10 cellular contexts compared by ENCODE assay signal in the genomic region with DNA sequence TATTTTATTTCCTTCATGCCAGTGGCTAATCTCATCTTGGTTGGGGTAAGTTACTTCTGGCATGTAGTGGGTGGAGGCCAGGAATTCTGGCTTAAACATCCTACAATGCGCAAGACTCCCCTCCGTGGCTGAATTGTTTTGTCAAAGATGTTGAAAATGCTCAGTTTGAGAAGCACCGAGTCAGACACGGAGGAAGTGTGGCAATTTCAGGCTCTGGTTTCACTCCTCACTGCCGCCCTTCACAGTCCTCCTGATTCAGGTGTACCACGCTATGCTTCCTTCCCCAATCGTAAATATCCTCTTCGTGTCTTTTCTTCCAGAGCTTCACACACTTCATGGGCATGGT.
DNase-seq lines count a peak whose midpoint lies in the region; ATAC-seq, FAIRE-seq and TF ChIP-seq lines count a peak whose summit lies in the region.
"Had no signal": no experiment of that assay in that cellular context is flagged by ENCODE, and none has a peak within 500 bp of the region (broad histone marks: within the 10 kb centered on the region; RNA-seq: fewer than 3 reads in every experiment).

No MANE protein-coding gene starts in this region.

- in situ Hi-C loops in GM12878 (cut with MboI) = no loop called here

- no peaks in the 10 kb centered on the region for H3K79me2 ChIP-seq in GM12878 (ENCODE audit: control insufficient read depth, insufficient read depth, low read length)

- no peaks in the 10 kb centered on the region for H3K27me3 ChIP-seq in GM12878 (replicated peaks in 1 of 2; ENCODE audit: control insufficient read depth in 2 of 2, insufficient read depth in 2 of 2, low read length in 1 of 2)

- RAD21 ChIA-PET in GM12878 (lab: Charles Lee; ENCODE audit: unreplicated experiment) = interaction anchor here (0.9 to 2.1 kb wide), 3 partner anchors 50 to 570 kb away, joined by 3 to 5 read pairs (median 3); no protein-coding TSS in a partner anchor

- no peaks in the 10 kb centered on the region for H3K36me3 Mint-ChIP-seq in activated CD4-positive, alpha-beta T cell treated with anti-CD3 and anti-CD28 coated beads, Interleukin-2, amount 10 ng/mL, durations not matched to agents 24 days and 14 days (ENCODE audit: low read depth)
- H3K36me3 Mint-ChIP-seq: natural killer cell had no signal

- H3K4me2 ChIP-seq in GM12878 (ENCODE audit: control insufficient read depth, insufficient read depth) = peak overlapping the region; percentile 86

- peaks cover 7% of the 10 kb centered on the region for H3K4me1 Mint-ChIP-seq in activated CD4-positive, alpha-beta T cell treated with anti-CD3 and anti-CD28 coated beads, Interleukin-2, amount 10 ng/mL, durations not matched to agents 24 days and 14 days
- H3K4me1 Mint-ChIP-seq: natural killer cell had no signal

- TF ChIP-seq CTCF in GM12878 (IDR thresholded peaks at IDR 0.05 in 2 of 3, conservative IDR thresholded peaks at IDR 0.05 in 1 of 3; ENCODE audit: control insufficient read depth in 2 of 3, extremely low read depth in 1 of 3, insufficient read depth in 1 of 3, low read depth in 3 of 3, low read length in 3 of 3) = no peak

- ATAC-seq in HG03442 (IDR thresholded peaks at IDR 0.05; ENCODE audit: unreplicated experiment) (peak; percentile 66), GM12878 (peak; percentile 84), HG02840 (IDR thresholded peaks at IDR 0.05; ENCODE audit: low FRiP score, unreplicated experiment) (no peak)
- ATAC-seq in stimulated activated naive CD8-positive, alpha-beta T cell treated with anti-CD3 and anti-CD28 coated beads, Interleukin-15, Interleukin-2, amounts not matched to agents 100 U/mL and 50 U/mL, for 24 hours = peak; percentile 28

- peak; percentile 59 for DNase-seq in activated CD4-positive, alpha-beta T cell treated with anti-CD3 and anti-CD28 coated beads, Interleukin-2, amount 10 ng/mL, durations not matched to agents 24 days and 14 days
- no peak for DNase-seq in activated CD4-positive, alpha-beta T cell treated with anti-CD3 and anti-CD28 coated beads, Interleukin-2, amount 50 U/mL, for 4 hours
- DNase-seq in GM12878 (ENCODE audit: low read depth, low spot score) (no peak), NCI-H748 treated with DMSO at 0.1 percent for 48 hours (lab: John Stamatoyannopoulos, UW) (no peak), inferior parietal cortex (ENCODE audit: extremely low spot score) (no peak)
- no peak for DNase-seq in stimulated activated naive CD8-positive, alpha-beta T cell treated with anti-CD3 and anti-CD28 coated beads, Interleukin-15, Interleukin-2, amounts not matched to agents 100 U/mL and 50 U/mL, for 24 hours
- DNase-seq: natural killer cell, NCI-H1694 had no signal

- TF ChIP-seq POLR2A in GM12878 (IDR thresholded peaks at IDR 0.05; ENCODE audit: low read depth, low read length) = no peak

- POLR2A ChIA-PET in GM12878 (lab: Charles Lee) = interaction anchor here (0.6 to 2.1 kb wide), 2 partner anchors 23 to 450 kb away, joined by 6 to 7 read pairs; no protein-coding TSS in a partner anchor

- H3K4me3 Mint-ChIP-seq in activated CD4-positive, alpha-beta T cell treated with anti-CD3 and anti-CD28 coated beads, Interleukin-2, amount 10 ng/mL, durations not matched to agents 24 days and 14 days = no peak overlapping the region
- H3K4me3 Mint-ChIP-seq: natural killer cell had no signal

- peak overlapping the region; percentile 85 for H3K27ac ChIP-seq in GM12878 (ENCODE audit: control insufficient read depth, insufficient read depth)

- CTCF ChIA-PET in GM12878 (lab: Yijun Ruan, JAX) = interaction anchor here (1.0 to 2.0 kb wide), 4 partner anchors 79 to 600 kb away, joined by 3 to 6 read pairs (median 4); no protein-coding TSS in a partner anchor

- H3K9me3 ChIP-seq in GM12878 (replicated peaks; ENCODE audit: control insufficient read depth, insufficient read depth, low read length) = no peaks in the 10 kb centered on the region

- H2AFZ ChIP-seq in GM12878 (ENCODE audit: control insufficient read depth, low read depth, low read length) = peak overlapping the region; percentile 71

- H3K4me3 ChIP-seq in GM12878 = peak overlapping the region; percentile 46; the same call in 1 of the 2 replicates

- H3K4me1 ChIP-seq in GM12878 (ENCODE audit: control insufficient read depth, insufficient read depth, low read length) = peaks cover 14% of the 10 kb centered on the region

- H3K27me3 Mint-ChIP-seq in activated CD4-positive, alpha-beta T cell treated with anti-CD3 and anti-CD28 coated beads, Interleukin-2, amount 10 ng/mL, durations not matched to agents 24 days and 14 days = peaks cover 14% of the 10 kb centered on the region

- SMC1A ChIA-PET in GM12878 (lab: Charles Lee; ENCODE audit: uncharacterized antibody, unreplicated experiment) = interaction anchor here (0.6 to 2.8 kb wide), 9 partner anchors 10 to 281 kb away, joined by 3 to 12 read pairs (median 4); no protein-coding TSS in a partner anchor

- no peak for TF ChIP-seq RAD21 in GM12878 (IDR thresholded peaks at IDR 0.05; ENCODE audit: insufficient read depth, low read depth, low read length)

- intact Hi-C loops in activated CD4-positive, alpha-beta T cell treated with anti-CD3 and anti-CD28 coated beads, Interleukin-2, amount 10 ng/mL, durations not matched to agents 24 days and 14 days (cut with micrococcal nuclease) = no loop called here
- intact Hi-C loops in GM12878 (cut with micrococcal nuclease; ENCODE audit: unreplicated experiment) = no loop called here

- H4K20me1 ChIP-seq in GM12878 (ENCODE audit: control insufficient read depth, insufficient read depth) = no peaks in the 10 kb centered on the region

- TF ChIP-seq EP300 in GM12878 (IDR thresholded peaks at IDR 0.05; ENCODE audit: borderline replicate concordance in 1 of 2, control insufficient read depth in 1 of 2, low read depth in 2 of 2, low read length in 2 of 2) = no peak

- H3K9me3 Mint-ChIP-seq in activated CD4-positive, alpha-beta T cell treated with anti-CD3 and anti-CD28 coated beads, Interleukin-2, amount 10 ng/mL, durations not matched to agents 24 days and 14 days = no peaks in the 10 kb centered on the region
- H3K9me3 Mint-ChIP-seq: natural killer cell had no signal

- H3K9ac ChIP-seq in GM12878 (ENCODE audit: control insufficient read depth, insufficient read depth, low read length) = peak overlapping the region; percentile 72

- FAIRE-seq in GM12878 (lab: Jason Lieb, UNC) = peak; percentile 84

- WGBS in GM12878 (ENCODE audit: insufficient coverage, insufficient replicate concordance, low lambda C conversion rate, missing lambda C conversion rate) = 1% methylated on average over 8 of the region's 8 CpGs

- no peak overlapping the region for H3K27ac Mint-ChIP-seq in activated CD4-positive, alpha-beta T cell treated with anti-CD3 and anti-CD28 coated beads, Interleukin-2, amount 10 ng/mL, durations not matched to agents 24 days and 14 days
- H3K27ac Mint-ChIP-seq: natural killer cell had no signal

- H3K36me3 ChIP-seq in GM12878 (ENCODE audit: control insufficient read depth in 2 of 2, insufficient read depth in 2 of 2, low read length in 1 of 2) = no peaks in the 10 kb centered on the region

- no TSS peak for BruUV-seq in GM12878 (replicated peaks; lab: Mats Ljungman, UMichigan)

TF ChIP-seq in GM12878, 131 proteins besides CTCF, POLR2A, EP300 and RAD21 (continues in another document):
- TF ChIP-seq SP1 (IDR thresholded peaks at IDR 0.05; ENCODE audit: low read depth, low read length) = no peak
- TF ChIP-seq NFYA (IDR thresholded peaks at IDR 0.05; ENCODE audit: borderline replicate concordance, low read depth, low read length) = no peak
- TF ChIP-seq CBFB (IDR thresholded peaks at IDR 0.05; ENCODE audit: low read depth) = no peak
- TF ChIP-seq CHD1 (IDR thresholded peaks at IDR 0.05; ENCODE audit: low read depth, low read length) = no peak
- TF ChIP-seq SPI1 (IDR thresholded peaks at IDR 0.05; ENCODE audit: borderline replicate concordance, insufficient read depth, low read depth, low read length) = peak; percentile 42; the same call in 1 of the 2 replicates
- TF ChIP-seq NR2F1 (conservative IDR thresholded peaks at IDR 0.05) = no peak
- TF ChIP-seq SUZ12 (IDR thresholded peaks at IDR 0.05; ENCODE audit: unreplicated experiment) = no peak
- no peak for TF ChIP-seq BHLHE40 (IDR thresholded peaks at IDR 0.05; ENCODE audit: borderline replicate concordance in 1 of 2, low read depth in 2 of 2, low read length in 1 of 2)
- TF ChIP-seq NFIC (IDR thresholded peaks at IDR 0.05; ENCODE audit: low read depth, low read length) = no peak
- 0 out of 2 replicates have a peak, but pooled peaks have one; percentile 38 for TF ChIP-seq EED (IDR thresholded peaks at IDR 0.05; ENCODE audit: low read depth)
- no peak for TF ChIP-seq EGR1 (IDR thresholded peaks at IDR 0.05; ENCODE audit: borderline replicate concordance in 1 of 2, low read depth in 2 of 2, low read length in 2 of 2)
- no peak for TF ChIP-seq TCF7 (IDR thresholded peaks at IDR 0.05; ENCODE audit: borderline replicate concordance)
- TF ChIP-seq ETV6 (conservative IDR thresholded peaks at IDR 0.05 in 1 of 2, IDR thresholded peaks at IDR 0.05 in 1 of 2; ENCODE audit: borderline replicate concordance in 1 of 2, low read depth in 1 of 2) = peak in 1 of 2 experiments; percentile 36; a peak in 1 of 4 replicates
- no peak for TF ChIP-seq HCFC1 (IDR thresholded peaks at IDR 0.05; ENCODE audit: low read length)
- TF ChIP-seq ZNF274 (IDR thresholded peaks at IDR 0.05; ENCODE audit: insufficient read depth, insufficient read length) = no peak
- TF ChIP-seq, protein P1, sequence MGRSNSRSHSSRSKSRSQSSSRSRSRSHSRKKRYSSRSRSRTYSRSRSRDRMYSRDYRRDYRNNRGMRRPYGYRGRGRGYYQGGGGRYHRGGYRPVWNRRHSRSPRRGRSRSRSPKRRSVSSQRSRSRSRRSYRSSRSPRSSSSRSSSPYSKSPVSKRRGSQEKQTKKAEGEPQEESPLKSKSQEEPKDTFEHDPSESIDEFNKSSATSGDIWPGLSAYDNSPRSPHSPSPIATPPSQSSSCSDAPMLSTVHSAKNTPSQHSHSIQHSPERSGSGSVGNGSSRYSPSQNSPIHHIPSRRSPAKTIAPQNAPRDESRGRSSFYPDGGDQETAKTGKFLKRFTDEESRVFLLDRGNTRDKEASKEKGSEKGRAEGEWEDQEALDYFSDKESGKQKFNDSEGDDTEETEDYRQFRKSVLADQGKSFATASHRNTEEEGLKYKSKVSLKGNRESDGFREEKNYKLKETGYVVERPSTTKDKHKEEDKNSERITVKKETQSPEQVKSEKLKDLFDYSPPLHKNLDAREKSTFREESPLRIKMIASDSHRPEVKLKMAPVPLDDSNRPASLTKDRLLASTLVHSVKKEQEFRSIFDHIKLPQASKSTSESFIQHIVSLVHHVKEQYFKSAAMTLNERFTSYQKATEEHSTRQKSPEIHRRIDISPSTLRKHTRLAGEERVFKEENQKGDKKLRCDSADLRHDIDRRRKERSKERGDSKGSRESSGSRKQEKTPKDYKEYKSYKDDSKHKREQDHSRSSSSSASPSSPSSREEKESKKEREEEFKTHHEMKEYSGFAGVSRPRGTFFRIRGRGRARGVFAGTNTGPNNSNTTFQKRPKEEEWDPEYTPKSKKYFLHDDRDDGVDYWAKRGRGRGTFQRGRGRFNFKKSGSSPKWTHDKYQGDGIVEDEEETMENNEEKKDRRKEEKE (IDR thresholded peaks at IDR 0.05) = no peak
- no peak for TF ChIP-seq CREB1 (IDR thresholded peaks at IDR 0.05; ENCODE audit: low read depth)
